ENCODE assay signal across 8 cellular contexts in the genomic region with DNA sequence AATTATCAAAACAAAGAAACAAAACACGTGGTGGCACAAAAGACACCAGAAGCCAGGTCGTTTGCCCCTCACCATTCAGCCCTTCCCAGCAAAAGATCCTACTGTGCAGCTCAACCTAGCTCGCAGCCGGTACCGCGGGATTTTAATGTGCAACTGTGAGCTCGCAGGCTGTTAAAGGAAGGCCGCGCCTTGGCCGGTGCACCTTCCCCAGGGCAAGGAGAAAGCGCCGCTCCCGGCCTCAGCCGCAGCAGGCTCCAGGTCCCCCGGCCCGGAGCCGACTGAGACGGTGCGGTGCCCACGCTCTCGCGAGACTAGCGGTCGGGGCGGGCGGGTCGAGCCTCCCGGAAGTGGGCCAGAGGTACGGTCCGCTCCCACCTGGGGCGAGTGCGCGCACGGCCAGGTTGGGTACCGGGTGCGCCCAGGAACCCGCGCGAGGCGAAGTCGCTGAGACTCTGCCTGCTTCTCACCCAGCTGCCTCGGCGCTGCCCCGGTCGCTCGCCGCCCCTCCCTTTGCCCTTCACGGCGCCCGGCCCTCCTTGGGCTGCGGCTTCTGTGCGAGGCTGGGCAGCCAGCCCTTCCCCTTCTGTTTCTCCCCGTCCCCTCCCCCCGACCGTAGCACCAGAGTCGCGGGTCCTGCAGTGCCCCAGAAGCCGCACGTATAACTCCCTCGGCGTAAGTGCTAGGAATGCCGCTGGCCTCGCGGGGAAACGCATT. TPM values are rescaled to one million over a fixed set of nuclear protein-coding genes. Genes with fewer than 3 reads are reported as not detected.
A peak's percentile ranks its signal among the peaks of the same experiment; 100 is the strongest.
DNase-seq lines count a peak whose midpoint lies in the region; ATAC-seq and TF ChIP-seq lines count a peak whose summit lies in the region.

A gene (plus strand): TSS at position 618 of the 714 bp plus-strand sequence. CDS start 682 bp downstream, outside the sequence.

- peaks cover 25% of the 10 kb centered on the region for H3K4me1 Mint-ChIP-seq in activated CD8-positive, alpha-beta T cell treated with anti-CD3 and anti-CD28 coated beads for 36 hours (ENCODE audit: low read depth)

- H3K4me3 ChIP-seq in BLaER1 treated with 17β-estradiol and CSF1 and Interleukin-3, amounts not matched to agents 10 nM and 100 nM: peak within 1 kb of the TSS; percentile 67 to 84 (median 76)
- H3K4me3 ChIP-seq in lung: peak within 1 kb of the TSS; percentile 78

- H3K27me3 ChIP-seq in BLaER1 treated with 17β-estradiol and CSF1 and Interleukin-3, amounts not matched to agents 10 nM and 100 nM: peaks cover 0 to 16% (median 9%) of the 10 kb centered on the region in 11 experiments; a peak in 17 of 22 replicates
- H3K27me3 ChIP-seq in lung (ENCODE audit: control insufficient read depth, insufficient read depth): no peaks in the 10 kb centered on the region

- H3K9me3 ChIP-seq in BLaER1 treated with 17β-estradiol and CSF1 and Interleukin-3, amounts not matched to agents 10 nM and 100 nM (replicated peaks in 1 of 11): no peaks in the 10 kb centered on the region
- no peaks in the 10 kb centered on the region for H3K9me3 ChIP-seq in lung (ENCODE audit: control insufficient read depth in 2 of 2, insufficient read depth in 1 of 2, low read length in 1 of 2)

- H3K36me3 Mint-ChIP-seq in activated CD8-positive, alpha-beta T cell treated with anti-CD3 and anti-CD28 coated beads for 36 hours (ENCODE audit: low read depth): peaks cover 17% of the 10 kb centered on the region

- DNase-seq in GM19240 (ENCODE audit: insufficient read length, low spot score) (peak; percentile 81), NCI-H774 (lab: John Stamatoyannopoulos, UW) (peak; percentile 82), lung (ENCODE audit: low spot score) (peak; percentile 89)
- DNase-seq in activated CD8-positive, alpha-beta T cell treated with anti-CD3 and anti-CD28 coated beads for 36 hours: peak; percentile 90
- DNase-seq in effector CD4-positive, alpha-beta T cell: peak; percentile 81
- DNase-seq in stimulated activated CD4-positive, alpha-beta T cell treated with anti-CD3 and anti-CD28 coated beads, TNF-alpha, amount 100 ng/mL, for 48 hours (ENCODE audit: low read depth in 3 of 3): peak; percentile 81 to 83 (median 81)

- peaks cover 5 to 17% (median 10%) of the 10 kb centered on the region in 10 experiments; a peak in 14 of 20 replicates for H3K4me1 ChIP-seq in BLaER1 treated with 17β-estradiol and CSF1 and Interleukin-3, amounts not matched to agents 10 nM and 100 nM
- H3K4me1 ChIP-seq in lung (ENCODE audit: control insufficient read depth in 2 of 2, insufficient read depth in 2 of 2, low read length in 2 of 2): peaks cover 2 to 3% of the 10 kb centered on the region in 2 donors

- POLR2A ChIA-PET in activated CD8-positive, alpha-beta T cell treated with anti-CD3 and anti-CD28 coated beads for 36 hours (lab: Charles Lee): interaction anchor here (1.5 kb wide), 1 partner anchor 64 kb away, joined by 4 read pairs; no protein-coding TSS in a partner anchor

- ATAC-seq in HG03457 (IDR thresholded peaks at IDR 0.05; ENCODE audit: unreplicated experiment) (peak; percentile 97), lung (ENCODE audit: insufficient read depth, low FRiP score) (peak; percentile 98)
- ATAC-seq in activated CD8-positive, alpha-beta T cell treated with anti-CD3 and anti-CD28 coated beads for 36 hours: peak; percentile 98

- intact Hi-C loops in activated CD8-positive, alpha-beta T cell treated with anti-CD3 and anti-CD28 coated beads for 36 hours (cut with micrococcal nuclease): no loop called here

- CTCF ChIA-PET in activated CD8-positive, alpha-beta T cell treated with anti-CD3 and anti-CD28 coated beads for 36 hours (lab: Charles Lee): interaction anchor here (1.3 kb wide), 1 partner anchor 8 kb away, joined by 3 read pairs; no protein-coding TSS in a partner anchor

- no peaks in the 10 kb centered on the region for H3K27me3 Mint-ChIP-seq in activated CD8-positive, alpha-beta T cell treated with anti-CD3 and anti-CD28 coated beads for 36 hours

- 0% methylated on average over 64 to 65 of the region's 65 CpGs for WGBS in lung, 2 donors

- H3K9ac ChIP-seq in BLaER1 treated with 17β-estradiol and CSF1 and Interleukin-3, amounts not matched to agents 10 nM and 100 nM: peak within 1 kb of the TSS; percentile 77 to 91 (median 86)

- no peaks in the 10 kb centered on the region for H4K20me1 ChIP-seq in BLaER1 treated with 17β-estradiol and CSF1 and Interleukin-3, amounts not matched to agents 10 nM and 100 nM

- peak within 1 kb of the TSS; percentile 91 for H3K27ac Mint-ChIP-seq in activated CD8-positive, alpha-beta T cell treated with anti-CD3 and anti-CD28 coated beads for 36 hours

- H3K36me3 ChIP-seq in BLaER1 treated with 17β-estradiol and CSF1 and Interleukin-3, amounts not matched to agents 10 nM and 100 nM: peaks cover 0 to 10% (median 0%) of the 10 kb centered on the region in 11 experiments; a peak in 4 of 22 replicates
- peaks cover 0 to 2% of the 10 kb centered on the region in 2 donors for H3K36me3 ChIP-seq in lung (ENCODE audit: control insufficient read depth in 2 of 2, insufficient read depth in 2 of 2, low read length in 2 of 2)

- H3K4me3 Mint-ChIP-seq in activated CD8-positive, alpha-beta T cell treated with anti-CD3 and anti-CD28 coated beads for 36 hours: peak within 1 kb of the TSS; percentile 95

- H3K27ac ChIP-seq in BLaER1 treated with 17β-estradiol and CSF1 and Interleukin-3, amounts not matched to agents 10 nM and 100 nM: peak within 1 kb of the TSS; percentile 73 to 88 (median 83)
- H3K27ac ChIP-seq in lung (ENCODE audit: low read depth in 1 of 2, low read length in 1 of 2): peak within 1 kb of the TSS; percentile 79 to 92

- no peak for TF ChIP-seq CTCF in activated CD8-positive, alpha-beta T cell treated with anti-CD3 and anti-CD28 coated beads for 36 hours (IDR thresholded peaks at IDR 0.05)
- TF ChIP-seq CTCF in lung (IDR thresholded peaks at IDR 0.05; ENCODE audit: control extremely low read depth, extremely low read depth): no peak

- H3K9me3 Mint-ChIP-seq in activated CD8-positive, alpha-beta T cell treated with anti-CD3 and anti-CD28 coated beads for 36 hours: no peaks in the 10 kb centered on the region

- peak within 1 kb of the TSS; percentile 73 to 94 (median 87) for H3K4me2 ChIP-seq in BLaER1 treated with 17β-estradiol and CSF1 and Interleukin-3, amounts not matched to agents 10 nM and 100 nM

RNA-seq across cellular contexts. Expression of the gene that starts here (rescaled TPM):
- total RNA-seq in activated CD8-positive, alpha-beta T cell treated with anti-CD3 and anti-CD28 coated beads for 36 hours: 10 to 100 TPM; 14.2 to 14.5 TPM
- total RNA-seq in lung: 10 to 100 TPM; 14.6 to 24.0 TPM
- polyA plus RNA-seq in lung: 1 to 10 TPM; 4.3 to 7.6 TPM

Comparison
In these comparisons a context has a peak if more than half of its experiments do, and no peak if none do; other contexts are left out.
1. Peak in every context shown above with its lines: DNase-seq, ATAC-seq, H3K4me3 ChIP-seq and H3K27ac ChIP-seq.